ENCODE assay signal across 18 cellular contexts in the genomic region with DNA sequence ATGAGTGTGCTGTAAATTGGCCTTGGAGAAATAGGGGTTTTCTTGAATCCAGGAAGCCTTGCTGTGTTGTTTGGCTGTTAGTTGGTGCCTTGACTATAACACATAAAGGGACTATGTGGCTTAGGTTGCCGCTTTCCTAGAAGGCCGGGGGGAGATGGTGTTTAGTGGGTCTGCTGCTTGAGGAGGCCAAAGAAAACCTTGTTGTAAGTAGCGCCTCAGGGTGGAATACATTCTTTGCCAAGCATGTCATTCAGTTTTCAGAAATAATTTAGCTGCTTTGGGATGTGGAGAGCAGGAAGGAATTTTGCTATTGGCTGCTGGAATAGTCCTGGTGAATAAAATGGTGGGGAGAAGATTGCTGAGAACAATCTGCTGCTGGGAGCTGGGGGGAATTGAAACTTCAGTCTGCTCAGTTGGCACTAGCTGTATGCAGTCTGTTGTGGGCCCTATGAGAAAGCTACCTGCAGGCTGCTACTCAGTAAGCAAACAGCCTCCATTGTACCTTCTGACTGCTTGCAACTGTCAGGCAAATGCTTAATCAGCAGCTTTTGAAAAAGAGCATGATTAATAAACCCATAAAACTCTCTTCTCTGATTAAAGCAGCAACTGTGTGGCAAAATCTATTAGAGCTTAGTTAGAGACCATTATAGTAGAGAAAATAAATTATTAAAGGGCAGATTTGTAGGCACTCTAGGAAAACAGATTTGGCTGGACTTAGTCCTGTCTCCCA.
DNase-seq lines count a peak whose midpoint lies in the region; ATAC-seq, FAIRE-seq and TF ChIP-seq lines count a peak whose summit lies in the region.
"Had no signal": no experiment of that assay in that cellular context is flagged by ENCODE, and none has a peak within 500 bp of the region (broad histone marks: within the 10 kb centered on the region; RNA-seq: fewer than 3 reads in every experiment).

No MANE protein-coding gene starts in this region.

- dilution Hi-C loops in keratinocyte (cut with MboI; ENCODE audit: extremely low pct_ligation_motif_present, low sequenced_read_pairs), result no loop called here

- H3K4me2 ChIP-seq in GM23338, result no peak overlapping the region
- no peak overlapping the region for H3K4me2 ChIP-seq in keratinocyte (ENCODE audit: control insufficient read depth, extremely low read depth, insufficient read depth, low read depth, low read length)

- ATAC-seq in GM23338, result 0 out of 3 replicates have a peak, but pooled peaks have one; percentile 28
- ATAC-seq in stimulated activated memory B cell treated with anti-CD40 and anti-IgM and Interleukin-4, amounts not matched to agents 10 μg/mL and 1 μg/mL and 100 μg/mL, for 72 hours, result no peak
- ATAC-seq in GM21737 (IDR thresholded peaks at IDR 0.05; ENCODE audit: unreplicated experiment), result no peak
- ATAC-seq in GM21381 (IDR thresholded peaks at IDR 0.05; ENCODE audit: unreplicated experiment), result no peak
- ATAC-seq: activated T-helper 17 cell treated with anti-CD3 and anti-CD28 coated beads, Interleukin-2, amount 50 U/mL, for 72 hours; sciatic nerve; SK-N-SH treated with all-trans-retinoic acid at 6 μM for 48 hours had no signal

- no peaks in the 10 kb centered on the region for H3K9me3 Mint-ChIP-seq in GM23338
- H3K9me3 Mint-ChIP-seq in stimulated activated memory B cell treated with anti-CD40 and anti-IgM and Interleukin-4, amounts not matched to agents 10 μg/mL and 1 μg/mL and 100 μg/mL, for 72 hours, result no peaks in the 10 kb centered on the region
- H3K9me3 Mint-ChIP-seq: activated CD4-positive, alpha-beta memory T cell treated with anti-CD3 and anti-CD28 coated beads, Interleukin-2, amount 10 ng/mL, durations not matched to agents 7 days and 5 days; activated T-helper 17 cell treated with anti-CD3 and anti-CD28 coated beads, Interleukin-2, amount 50 U/mL, for 72 hours had no signal

- H3K4me3 ChIP-seq in GM23338 (no peak overlapping the region), keratinocyte (ENCODE audit: control insufficient read depth in 2 of 3, extremely low read depth in 1 of 3, insufficient read depth in 2 of 3, low read depth in 1 of 3, low read length in 3 of 3) (no peak overlapping the region)

- no peak for TF ChIP-seq CTCF in GM23338 (conservative IDR thresholded peaks at IDR 0.05; ENCODE audit: low read depth in 2 of 2)
- TF ChIP-seq CTCF in keratinocyte (optimal IDR thresholded peaks at IDR 0.05 in 1 of 3, IDR thresholded peaks at IDR 0.05 in 1 of 3, conservative IDR thresholded peaks at IDR 0.05 in 1 of 3; ENCODE audit: extremely low read depth in 1 of 3, insufficient read depth in 2 of 3, low read length in 3 of 3), result no peak

- H3K36me3 Mint-ChIP-seq in GM23338 (ENCODE audit: low read depth), result no peaks in the 10 kb centered on the region
- peaks cover 6% of the 10 kb centered on the region for H3K36me3 Mint-ChIP-seq in stimulated activated memory B cell treated with anti-CD40 and anti-IgM and Interleukin-4, amounts not matched to agents 10 μg/mL and 1 μg/mL and 100 μg/mL, for 72 hours

- no peak overlapping the region for H3K4me3 Mint-ChIP-seq in GM23338
- no peak overlapping the region for H3K4me3 Mint-ChIP-seq in stimulated activated memory B cell treated with anti-CD40 and anti-IgM and Interleukin-4, amounts not matched to agents 10 μg/mL and 1 μg/mL and 100 μg/mL, for 72 hours
- H3K4me3 Mint-ChIP-seq: activated CD4-positive, alpha-beta memory T cell treated with anti-CD3 and anti-CD28 coated beads, Interleukin-2, amount 10 ng/mL, durations not matched to agents 7 days and 5 days; activated T-helper 17 cell treated with anti-CD3 and anti-CD28 coated beads, Interleukin-2, amount 50 U/mL, for 72 hours had no signal

- H3K4me1 Mint-ChIP-seq in GM23338, result no peaks in the 10 kb centered on the region
- peaks cover 48% of the 10 kb centered on the region for H3K4me1 Mint-ChIP-seq in stimulated activated memory B cell treated with anti-CD40 and anti-IgM and Interleukin-4, amounts not matched to agents 10 μg/mL and 1 μg/mL and 100 μg/mL, for 72 hours
- H3K4me1 Mint-ChIP-seq: activated CD4-positive, alpha-beta memory T cell treated with anti-CD3 and anti-CD28 coated beads, Interleukin-2, amount 10 ng/mL, durations not matched to agents 7 days and 5 days; activated T-helper 17 cell treated with anti-CD3 and anti-CD28 coated beads, Interleukin-2, amount 50 U/mL, for 72 hours had no signal

- DNase-seq in GM23338 (ENCODE audit: low spot score) (peak; percentile 7), amniotic epithelial cell (ENCODE audit: low read depth) (peak; percentile 7), keratinocyte (ENCODE audit: low read depth, low spot score) (no peak)
- no peak for DNase-seq in activated CD4-positive, alpha-beta T cell treated with anti-CD3 and anti-CD28 coated beads, Interleukin-2, amount 50 U/mL, for 1 hour
- DNase-seq: activated CD4-positive, alpha-beta memory T cell treated with anti-CD3 and anti-CD28 coated beads, Interleukin-2, amount 10 ng/mL, durations not matched to agents 7 days and 5 days; C1 segment of cervical spinal cord; dermis blood vessel endothelial cell; DMS53; KG1; NCI-H446; stimulated activated CD4-positive, alpha-beta T cell treated with anti-CD3 and anti-CD28 coated beads, Interleukin-4, amount 100 ng/mL, for 1 hour had no signal

- H3K9me3 ChIP-seq in keratinocyte (ENCODE audit: control insufficient read depth, low read depth, low read length), result no peaks in the 10 kb centered on the region

- H3K9me1 ChIP-seq in keratinocyte (ENCODE audit: control insufficient read depth, extremely low read depth, insufficient read depth, low read length), result no peaks in the 10 kb centered on the region

- H3K27me3 ChIP-seq in GM23338 (ENCODE audit: insufficient read depth), result no peaks in the 10 kb centered on the region
- H3K27me3 ChIP-seq in keratinocyte (ENCODE audit: control insufficient read depth, extremely low read depth, insufficient read depth, low read length), result no peaks in the 10 kb centered on the region

- no peak overlapping the region for H3K9ac ChIP-seq in keratinocyte (ENCODE audit: control insufficient read depth, extremely low read depth, insufficient read depth, low read length)

- no peaks in the 10 kb centered on the region for H3K9me2 ChIP-seq in GM23338 (ENCODE audit: insufficient read depth)

- no peaks in the 10 kb centered on the region for H4K20me1 ChIP-seq in GM23338 (replicated peaks; ENCODE audit: insufficient read depth)
- no peaks in the 10 kb centered on the region for H4K20me1 ChIP-seq in keratinocyte (ENCODE audit: control insufficient read depth, extremely low read depth, insufficient read depth, low read length)

- peak overlapping the region; percentile 93 for H2AFZ ChIP-seq in GM23338
- H2AFZ ChIP-seq in keratinocyte (ENCODE audit: control insufficient read depth, low read length), result peak overlapping the region; percentile 31

- H3K27me3 Mint-ChIP-seq in GM23338 (ENCODE audit: insufficient read depth, low read depth, poor library complexity), result no peaks in the 10 kb centered on the region
- no peaks in the 10 kb centered on the region for H3K27me3 Mint-ChIP-seq in stimulated activated memory B cell treated with anti-CD40 and anti-IgM and Interleukin-4, amounts not matched to agents 10 μg/mL and 1 μg/mL and 100 μg/mL, for 72 hours

- H3F3A ChIP-seq in GM23338 (replicated peaks; ENCODE audit: low read depth), result no peaks in the 10 kb centered on the region

- H3K27ac ChIP-seq in GM23338 (ENCODE audit: low read depth), result no peak overlapping the region
- no peak overlapping the region for H3K27ac ChIP-seq in keratinocyte (ENCODE audit: control insufficient read depth, insufficient read depth, low read length)

- FAIRE-seq in keratinocyte (lab: Jason Lieb, UNC), result no peak
- FAIRE-seq: TTC549 had no signal

- H3K4me1 ChIP-seq in GM23338 (ENCODE audit: insufficient read depth), result no peaks in the 10 kb centered on the region
- no peaks in the 10 kb centered on the region for H3K4me1 ChIP-seq in keratinocyte (ENCODE audit: control insufficient read depth, extremely low read depth, insufficient read depth, low read length)

- peak overlapping the region; percentile 31; the same call in 1 of the 2 replicates for H3K27ac Mint-ChIP-seq in GM23338
- peak overlapping the region; percentile 54 for H3K27ac Mint-ChIP-seq in stimulated activated memory B cell treated with anti-CD40 and anti-IgM and Interleukin-4, amounts not matched to agents 10 μg/mL and 1 μg/mL and 100 μg/mL, for 72 hours
- H3K27ac Mint-ChIP-seq: activated CD4-positive, alpha-beta memory T cell treated with anti-CD3 and anti-CD28 coated beads, Interleukin-2, amount 10 ng/mL, durations not matched to agents 7 days and 5 days; activated T-helper 17 cell treated with anti-CD3 and anti-CD28 coated beads, Interleukin-2, amount 50 U/mL, for 72 hours had no signal

- H3K79me2 ChIP-seq in GM23338 (replicated peaks; ENCODE audit: insufficient read depth), result no peaks in the 10 kb centered on the region
- H3K79me2 ChIP-seq in keratinocyte (ENCODE audit: control insufficient read depth, insufficient read depth, low read length), result no peaks in the 10 kb centered on the region

- H3K36me3 ChIP-seq in GM23338 (ENCODE audit: insufficient read depth), result no peaks in the 10 kb centered on the region
- no peaks in the 10 kb centered on the region for H3K36me3 ChIP-seq in keratinocyte (ENCODE audit: control insufficient read depth in 2 of 2, extremely low read depth in 1 of 2, insufficient read depth in 2 of 2, low read length in 2 of 2)

TF ChIP-seq in GM23338, 12 proteins besides CTCF, POLR2A, EP300 and RAD21 (continues in another document):
- TF ChIP-seq ZNF331 (CRISPR knock-in tag; IDR thresholded peaks at IDR 0.05; ENCODE audit: low read depth) (no peak), NANOG (IDR thresholded peaks at IDR 0.05; ENCODE audit: borderline replicate concordance) (no peak), JUNB (IDR thresholded peaks at IDR 0.05; ENCODE audit: unreplicated experiment) (no peak), CREB1 (CRISPR knock-in tag; IDR thresholded peaks at IDR 0.05; ENCODE audit: low read depth) (no peak), POLR2AphosphoS5 (IDR thresholded peaks at IDR 0.05; ENCODE audit: low read depth) (no peak)

Comparison
In these comparisons a context has a peak if more than half of its experiments do, and no peak if none do; other contexts are left out.
1. DNase-seq: peak in GM23338 (single experiment) and amniotic epithelial cell (single experiment); none in keratinocyte (single experiment) and activated CD4-positive, alpha-beta T cell treated with anti-CD3 and anti-CD28 coated beads, Interleukin-2, amount 50 U/mL, for 1 hour (single experiment).